In the genomic region with DNA sequence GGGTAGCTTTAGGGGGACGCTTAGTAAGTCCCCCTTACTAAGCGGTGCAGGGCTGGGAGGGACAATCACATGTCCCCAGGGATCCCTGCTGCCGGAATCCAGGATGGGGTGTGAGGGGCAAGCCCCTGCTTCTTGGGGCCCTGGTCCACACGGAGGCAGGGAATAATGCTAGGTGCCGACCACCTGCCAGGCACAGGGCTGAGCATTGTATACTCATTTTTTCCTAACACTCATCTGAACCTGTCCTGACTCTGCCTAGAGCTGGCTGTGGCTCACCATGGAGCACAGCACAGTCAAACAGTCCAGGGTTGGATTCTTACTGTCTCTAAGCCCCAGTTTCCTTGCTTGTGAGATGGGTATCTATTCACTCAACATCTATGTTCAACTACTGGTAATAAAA, we compare ENCODE assay signal across 8 cellular contexts. TPM values are rescaled to one million over a fixed set of nuclear protein-coding genes. Genes with fewer than 3 reads are reported as not detected.
A peak's percentile ranks its signal among the peaks of the same experiment; 100 is the strongest.
DNase-seq lines count a peak whose midpoint lies in the region; ATAC-seq and TF ChIP-seq lines count a peak whose summit lies in the region.

No MANE protein-coding gene starts in this region.

- H3K4me3 ChIP-seq in urinary bladder (ENCODE audit: low read depth, low read length) = no peak overlapping the region

- H3K27ac ChIP-seq in urinary bladder (ENCODE audit: low read depth) = peak overlapping the region; percentile 97

- DNase-seq in activated naive CD4-positive, alpha-beta T cell treated with anti-CD3 and anti-CD28 coated beads for 36 hours = no peak
- no peak for DNase-seq in activated naive CD4-positive, alpha-beta T cell (lab: John Stamatoyannopoulos, UW)
- DNase-seq in naive B cell = no peak
- DNase-seq in RKO (ENCODE audit: low spot score) = no peak
- no peak for DNase-seq in NK-92 (lab: John Stamatoyannopoulos, UW; ENCODE audit: unreplicated experiment)

- H3K36me3 Mint-ChIP-seq in activated naive CD4-positive, alpha-beta T cell treated with anti-CD3 and anti-CD28 coated beads for 36 hours (ENCODE audit: low read depth) = no peaks in the 10 kb centered on the region
- H3K36me3 Mint-ChIP-seq in brain (no peaks in the 10 kb centered on the region), naive B cell (no peaks in the 10 kb centered on the region)

- TF ChIP-seq CTCF in brain (conservative IDR thresholded peaks at IDR 0.05) = no peak

- no peak overlapping the region for H3K27ac Mint-ChIP-seq in activated naive CD4-positive, alpha-beta T cell treated with anti-CD3 and anti-CD28 coated beads for 36 hours
- H3K27ac Mint-ChIP-seq in brain = peak overlapping the region; percentile 94 to 97 (median 96)
- H3K27ac Mint-ChIP-seq in naive B cell = peak overlapping the region in 3 of 6 donors; percentile 26 to 54 (median 41)

- intact Hi-C loops in activated naive CD4-positive, alpha-beta T cell treated with anti-CD3 and anti-CD28 coated beads for 36 hours (cut with micrococcal nuclease) = no loop called here

- peaks cover 49% of the 10 kb centered on the region for H3K4me1 Mint-ChIP-seq in activated naive CD4-positive, alpha-beta T cell treated with anti-CD3 and anti-CD28 coated beads for 36 hours (ENCODE audit: low read depth)
- H3K4me1 Mint-ChIP-seq in brain (peaks cover 66% of the 10 kb centered on the region), naive B cell (peaks cover 28 to 45% (median 38%) of the 10 kb centered on the region in 3 donors)

- WGBS in urinary bladder = 59% methylated on average over 5 of the region's 5 CpGs

- no peaks in the 10 kb centered on the region for H3K9me3 Mint-ChIP-seq in activated naive CD4-positive, alpha-beta T cell treated with anti-CD3 and anti-CD28 coated beads for 36 hours
- H3K9me3 Mint-ChIP-seq in brain (peaks cover 0 to 4% (median 0%) of the 10 kb centered on the region in 5 experiments), naive B cell (no peaks in the 10 kb centered on the region)

- no peaks in the 10 kb centered on the region for H3K36me3 ChIP-seq in urinary bladder (ENCODE audit: insufficient read depth)

- H3K27me3 Mint-ChIP-seq in activated naive CD4-positive, alpha-beta T cell treated with anti-CD3 and anti-CD28 coated beads for 36 hours (ENCODE audit: low read depth) = no peaks in the 10 kb centered on the region
- H3K27me3 Mint-ChIP-seq in brain (no peaks in the 10 kb centered on the region), naive B cell (no peaks in the 10 kb centered on the region)

- CTCF ChIA-PET in activated naive CD4-positive, alpha-beta T cell treated with anti-CD3 and anti-CD28 coated beads for 36 hours (lab: Charles Lee) = interaction anchor here (0.6 to 3.0 kb wide), 5 partner anchors 12 to 42 kb away, joined by 3 to 20 read pairs (median 6); a partner anchor contains a TSS

- H3K4me1 ChIP-seq in urinary bladder (ENCODE audit: insufficient read depth) = peaks cover 2% of the 10 kb centered on the region

- peak overlapping the region; percentile 71 for H3K4me3 Mint-ChIP-seq in activated naive CD4-positive, alpha-beta T cell treated with anti-CD3 and anti-CD28 coated beads for 36 hours
- peak overlapping the region; percentile 53 to 75 (median 69) for H3K4me3 Mint-ChIP-seq in brain
- H3K4me3 Mint-ChIP-seq in naive B cell = peak overlapping the region in 6 of 8 donors; percentile 45 to 76 (median 68)

- no peak for ATAC-seq in naive B cell (ENCODE audit: low read depth in 2 of 2)
- no peak for ATAC-seq in HG02840 (IDR thresholded peaks at IDR 0.05; ENCODE audit: low FRiP score, unreplicated experiment)

RNA-seq across cellular contexts. Expression of a gene that starts 1.4 kb away (rescaled TPM):
- total RNA-seq in activated naive CD4-positive, alpha-beta T cell treated with anti-CD3 and anti-CD28 coated beads for 36 hours = 10 to 100 TPM; 39.7 to 45.7 TPM
- polyA plus RNA-seq in brain (ENCODE audit: insufficient read depth, low read depth, low replicate concordance) = 48.9 TPM
- 10 to 100 TPM; 12.5 to 40.5 (median 23.0) TPM for polyA plus RNA-seq in naive B cell (ENCODE audit: low read depth in 6 of 6)
- 58.5 TPM for total RNA-seq in urinary bladder
- polyA plus RNA-seq in urinary bladder = 145 TPM

RNA-seq across cellular contexts. Expression of a gene that starts 10.7 kb away (rescaled TPM):
- 10 to 100 TPM; 41.4 to 42.5 TPM for total RNA-seq in activated naive CD4-positive, alpha-beta T cell treated with anti-CD3 and anti-CD28 coated beads for 36 hours
- polyA plus RNA-seq in brain (ENCODE audit: insufficient read depth, low read depth, low replicate concordance) (108 TPM), naive B cell (ENCODE audit: low read depth in 6 of 6) (10 to 100 TPM; 56.9 to 74.5 (median 69.8) TPM), urinary bladder (94.9 TPM)
- 14.6 TPM for total RNA-seq in urinary bladder

RNA-seq across cellular contexts. Expression of a gene that starts 12.8 kb away (rescaled TPM):
- 10 to 100 TPM; 12.4 to 12.8 TPM for total RNA-seq in activated naive CD4-positive, alpha-beta T cell treated with anti-CD3 and anti-CD28 coated beads for 36 hours
- 116 TPM for polyA plus RNA-seq in brain (ENCODE audit: insufficient read depth, low read depth, low replicate concordance)
- 10 to 100 TPM; 44.3 to 82.6 (median 61.8) TPM for polyA plus RNA-seq in naive B cell (ENCODE audit: low read depth in 6 of 6)
- 10.9 TPM for total RNA-seq in urinary bladder
- polyA plus RNA-seq in urinary bladder = 82.7 TPM

RNA-seq across cellular contexts. Expression of a gene that starts 16.3 kb away (rescaled TPM):
- 10 to 100 TPM; 51.9 to 54.6 TPM for total RNA-seq in activated naive CD4-positive, alpha-beta T cell treated with anti-CD3 and anti-CD28 coated beads for 36 hours
- 8.2 TPM for polyA plus RNA-seq in brain (ENCODE audit: insufficient read depth, low read depth, low replicate concordance)
- polyA plus RNA-seq in naive B cell (ENCODE audit: low read depth in 6 of 6) = 10 to 100 TPM in 4 of 6 donors, 1 to 10 TPM in 2; 5.5 to 18.3 (median 11.6) TPM
- 45.9 TPM for total RNA-seq in urinary bladder
- 178 TPM for polyA plus RNA-seq in urinary bladder

RNA-seq across cellular contexts. Expression of a gene that starts 34.7 kb away (rescaled TPM):
- total RNA-seq in activated naive CD4-positive, alpha-beta T cell treated with anti-CD3 and anti-CD28 coated beads for 36 hours = 10 to 100 TPM; 57.9 to 58.3 TPM
- polyA plus RNA-seq in brain (ENCODE audit: insufficient read depth, low read depth, low replicate concordance) (81.7 TPM), naive B cell (ENCODE audit: low read depth in 6 of 6) (10 to 100 TPM; 21.8 to 40.0 (median 27.2) TPM), urinary bladder (82.0 TPM)
- 43.4 TPM for total RNA-seq in urinary bladder
